In genomic region chr19:28492616-28493015, GRCh38 we compare ENCODE assay signal across 26 cellular contexts.
"Had no signal": no experiment of that assay in that cellular context is flagged by ENCODE, and none has a peak within 500 bp of the region (broad histone marks: within the 10 kb centered on the region; RNA-seq: fewer than 3 reads in every experiment).

No MANE protein-coding gene starts in this region.

- DNase-seq: effector memory CD8-positive, alpha-beta T cell; glutamatergic neuron; islet precursor cell; left lung; lower lobe of right lung; nucleus accumbens; pancreas; retina; stimulated activated CD4-positive, alpha-beta T cell treated with anti-CD3 and anti-CD28 coated beads, Interleukin-4, amount 100 ng/mL, for 1 hour; stimulated activated CD8-positive, alpha-beta memory T cell treated with anti-CD3 and anti-CD28 coated beads, Interleukin-4, amount 100 ng/mL, for 48 hours; stimulated activated naive CD8-positive, alpha-beta T cell treated with anti-CD3 and anti-CD28 coated beads, Interleukin-15, Interleukin-2, amounts not matched to agents 100 U/mL and 50 U/mL, for 24 hours; tibial artery; upper lobe of right lung had no signal

- H3K36me3 Mint-ChIP-seq: memory B cell; mesothelial cell of epicardium; natural killer cell treated with Interleukin-12 subunit alpha and Interleukin-12 subunit beta and Interleukin-15 and Interleukin-18, amount 100 ng/mL, for 72 hours; neural progenitor cell; stimulated activated effector memory CD8-positive, alpha-beta T cell treated with anti-CD3 and anti-CD28 coated beads, Interleukin-12 subunit alpha, Interleukin-12 subunit beta, amount 100 ng/mL, for 72 hours had no signal

- H3K4me1 Mint-ChIP-seq: memory B cell; mesothelial cell of epicardium; stimulated activated effector memory CD8-positive, alpha-beta T cell treated with anti-CD3 and anti-CD28 coated beads, Interleukin-12 subunit alpha, Interleukin-12 subunit beta, amount 100 ng/mL, for 72 hours had no signal

- H3K4me3 ChIP-seq: esophagus muscularis mucosa, gastrocnemius medialis, left lung, lower lobe of right lung, neural progenitor cell, pancreas, prostate gland, smooth muscle cell, suprapubic skin, tibial artery, upper lobe of right lung had no signal

- H3K9me3 Mint-ChIP-seq: dendritic cell treated with granulocyte-macrophage colony-stimulating factor and Interleukin-4, amounts not matched to agents 40 ng/mL and 50 ng/mL, for 4 days; effector memory CD8-positive, alpha-beta T cell; mesothelial cell of epicardium; natural killer cell treated with Interleukin-12 subunit alpha and Interleukin-12 subunit beta and Interleukin-15 and Interleukin-18, amount 100 ng/mL, for 72 hours; neural progenitor cell had no signal

- H3K27ac ChIP-seq: epithelial cell of prostate, esophagus muscularis mucosa, gastrocnemius medialis, left lung, lower lobe of right lung, neural progenitor cell, pancreas, prostate gland, suprapubic skin, tibial artery, upper lobe of right lung had no signal

- FAIRE-seq: pancreas had no signal

- H3K36me3 ChIP-seq: esophagus muscularis mucosa, gastrocnemius medialis, left lung, lower lobe of right lung, neural progenitor cell, pancreas, prostate gland, suprapubic skin, tibial artery, upper lobe of right lung had no signal

- H3K9me3 ChIP-seq: esophagus muscularis mucosa, gastrocnemius medialis, left lung, lower lobe of right lung, pancreas, prostate gland, suprapubic skin, tibial artery, upper lobe of right lung had no signal

- H3K27ac Mint-ChIP-seq: dendritic cell treated with granulocyte-macrophage colony-stimulating factor and Interleukin-4, amounts not matched to agents 40 ng/mL and 50 ng/mL, for 4 days; effector memory CD8-positive, alpha-beta T cell; memory B cell; mesothelial cell of epicardium; natural killer cell treated with Interleukin-12 subunit alpha and Interleukin-12 subunit beta and Interleukin-15 and Interleukin-18, amount 100 ng/mL, for 72 hours; neural progenitor cell; stimulated activated effector memory CD8-positive, alpha-beta T cell treated with anti-CD3 and anti-CD28 coated beads, Interleukin-12 subunit alpha, Interleukin-12 subunit beta, amount 100 ng/mL, for 72 hours had no signal

- H3K27me3 ChIP-seq: gastrocnemius medialis, neural progenitor cell, pancreas, suprapubic skin had no signal

- ATAC-seq: effector memory CD8-positive, alpha-beta T cell; left lung; lower lobe of right lung; natural killer cell treated with Interleukin-12 subunit alpha and Interleukin-12 subunit beta and Interleukin-15 and Interleukin-18, amount 100 ng/mL, for 72 hours; pancreas; sciatic nerve; stimulated activated effector memory CD8-positive, alpha-beta T cell treated with anti-CD3 and anti-CD28 coated beads, Interleukin-12 subunit alpha, Interleukin-12 subunit beta, amount 100 ng/mL, for 72 hours; stimulated activated naive CD8-positive, alpha-beta T cell treated with anti-CD3 and anti-CD28 coated beads, Interleukin-15, Interleukin-2, amounts not matched to agents 100 U/mL and 50 U/mL, for 24 hours; upper lobe of right lung had no signal

- H3K9ac ChIP-seq: neural progenitor cell had no signal

- H3K27me3 Mint-ChIP-seq: effector memory CD8-positive, alpha-beta T cell; memory B cell; natural killer cell treated with Interleukin-12 subunit alpha and Interleukin-12 subunit beta and Interleukin-15 and Interleukin-18, amount 100 ng/mL, for 72 hours had no signal

- H3K4me1 ChIP-seq: esophagus muscularis mucosa, left lung, lower lobe of right lung, pancreas, prostate gland, suprapubic skin, tibial artery, upper lobe of right lung had no signal

- H3K4me3 Mint-ChIP-seq: dendritic cell treated with granulocyte-macrophage colony-stimulating factor and Interleukin-4, amounts not matched to agents 40 ng/mL and 50 ng/mL, for 4 days; effector memory CD8-positive, alpha-beta T cell; memory B cell; mesothelial cell of epicardium; natural killer cell treated with Interleukin-12 subunit alpha and Interleukin-12 subunit beta and Interleukin-15 and Interleukin-18, amount 100 ng/mL, for 72 hours; neural progenitor cell; stimulated activated effector memory CD8-positive, alpha-beta T cell treated with anti-CD3 and anti-CD28 coated beads, Interleukin-12 subunit alpha, Interleukin-12 subunit beta, amount 100 ng/mL, for 72 hours had no signal
